10 cellular contexts compared by ENCODE assay signal in the genomic region with DNA sequence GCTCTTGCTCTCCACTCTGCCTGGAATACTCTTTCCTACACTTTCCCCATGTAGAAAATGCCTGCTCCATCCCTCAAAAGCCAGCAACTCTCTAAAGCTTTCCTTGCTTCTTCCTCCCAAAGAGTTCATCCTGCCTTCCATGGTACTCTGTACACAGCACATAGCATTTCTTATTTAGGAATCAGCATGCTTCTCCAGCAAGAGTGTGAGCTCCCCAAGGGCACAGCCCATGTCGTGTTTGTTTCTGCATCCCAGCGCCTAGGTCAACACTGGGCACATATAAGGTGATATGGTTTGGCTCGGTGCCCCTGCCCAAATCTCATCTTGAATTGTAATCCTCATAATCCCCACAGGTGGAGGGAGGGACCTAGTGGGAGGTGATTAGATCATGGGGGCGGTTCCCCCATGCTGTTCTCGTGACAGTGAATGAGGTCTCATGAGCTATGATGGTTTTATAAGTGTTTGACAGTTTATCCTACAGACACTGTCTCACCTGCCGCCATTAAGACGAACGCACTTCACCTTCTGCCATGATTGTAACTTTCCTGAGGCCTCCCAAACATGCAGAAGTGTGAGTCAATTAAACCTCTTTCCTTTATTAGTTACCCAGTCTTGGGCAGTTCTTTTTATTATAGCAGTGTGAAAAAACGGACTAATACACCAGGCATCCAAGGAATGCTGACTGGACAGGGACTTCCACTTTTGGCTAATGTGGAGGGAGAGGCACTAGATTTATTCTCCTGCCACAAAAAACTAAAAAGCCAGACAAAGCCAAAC. TPM values are rescaled to one million over a fixed set of nuclear protein-coding genes. Genes with fewer than 3 reads are reported as not detected.
DNase-seq lines count a peak whose midpoint lies in the region; ATAC-seq and TF ChIP-seq lines count a peak whose summit lies in the region.
"Had no signal": no experiment of that assay in that cellular context is flagged by ENCODE, and none has a peak within 500 bp of the region (broad histone marks: within the 10 kb centered on the region; RNA-seq: fewer than 3 reads in every experiment).

No MANE protein-coding gene starts in this region.

- TF ChIP-seq CTCF in WERI-Rb-1 (IDR thresholded peaks at IDR 0.05; ENCODE audit: low read depth, low read length) (no peak), gastroesophageal sphincter (IDR thresholded peaks at IDR 0.05) (no peak)

- H3K36me3 Mint-ChIP-seq in activated T-cell treated with anti-CD3 and anti-CD28 coated beads, Interleukin-2, amount 50 U/mL, for 4 hours (ENCODE audit: insufficient read depth): peaks cover 32% of the 10 kb centered on the region

- H3K4me3 ChIP-seq in WERI-Rb-1 (ENCODE audit: low read depth, low read length) (no peak overlapping the region), gastroesophageal sphincter (no peak overlapping the region)

- ATAC-seq in gastroesophageal sphincter: peak; percentile 79
- ATAC-seq in activated T-cell treated with anti-CD3 and anti-CD28 coated beads, Interleukin-2, amount 50 U/mL, for 4 hours: no peak

- TF ChIP-seq EP300 in gastroesophageal sphincter (IDR thresholded peaks at IDR 0.05): no peak

- no peak overlapping the region for H3K4me3 Mint-ChIP-seq in activated T-cell treated with anti-CD3 and anti-CD28 coated beads, Interleukin-2, amount 50 U/mL, for 4 hours

- H3K36me3 ChIP-seq in WERI-Rb-1 (peaks cover 16% of the 10 kb centered on the region), gastroesophageal sphincter (peaks cover 0 to 4% of the 10 kb centered on the region in 2 donors)

- WGBS in gastroesophageal sphincter (ENCODE audit: low coverage in 1 of 2), 2 donors: 45 to 51% methylated on average over 6 to 8 of the region's 9 CpGs

- H3K9me3 ChIP-seq in WERI-Rb-1 (ENCODE audit: severe bottlenecking): peaks cover 5% of the 10 kb centered on the region
- peaks cover 0 to 12% (median 0%) of the 10 kb centered on the region in 3 donors for H3K9me3 ChIP-seq in gastroesophageal sphincter

- DNase-seq in Daoy (ENCODE audit: low read depth) (peak; percentile 67), WERI-Rb-1 (peak; percentile 67), renal cortical epithelial cell (ENCODE audit: low read depth) (peak; percentile 95), GDM1 (lab: John Stamatoyannopoulos, UW) (no peak), pons (ENCODE audit: low spot score) (no peak), hippocampal formation (lab: John Stamatoyannopoulos, UW) (no peak)
- DNase-seq in activated T-cell treated with anti-CD3 and anti-CD28 coated beads, Interleukin-2, amount 50 U/mL, for 4 hours: no peak
- DNase-seq: activated CD4-positive, alpha-beta T cell treated with anti-CD3 and anti-CD28 coated beads, Interleukin-2, amount 50 U/mL, for 1 hour had no signal

- H3K27me3 ChIP-seq in WERI-Rb-1 (ENCODE audit: insufficient read depth, low read depth, severe bottlenecking) (no peaks in the 10 kb centered on the region), gastroesophageal sphincter (no peaks in the 10 kb centered on the region)

- H3K27ac ChIP-seq in WERI-Rb-1 (peak overlapping the region; percentile 94), gastroesophageal sphincter (peak overlapping the region; percentile 61 to 90 (median 87))

- H3K9me3 Mint-ChIP-seq in activated T-cell treated with anti-CD3 and anti-CD28 coated beads, Interleukin-2, amount 50 U/mL, for 4 hours: peaks cover 23% of the 10 kb centered on the region

- TF ChIP-seq POLR2A in gastroesophageal sphincter (IDR thresholded peaks at IDR 0.05): no peak

- no peaks in the 10 kb centered on the region for H3K27me3 Mint-ChIP-seq in activated T-cell treated with anti-CD3 and anti-CD28 coated beads, Interleukin-2, amount 50 U/mL, for 4 hours (ENCODE audit: low read depth)

- H3K4me1 Mint-ChIP-seq in activated T-cell treated with anti-CD3 and anti-CD28 coated beads, Interleukin-2, amount 50 U/mL, for 4 hours (ENCODE audit: low read depth): peaks cover 6% of the 10 kb centered on the region

- H3K4me1 ChIP-seq in gastroesophageal sphincter: peaks cover 10 to 68% (median 32%) of the 10 kb centered on the region in 3 donors

RNA-seq across cellular contexts. Expression of a gene that starts 8.2 kb away (rescaled TPM):
- 7.8 and 11.5 TPM in 2 replicates for total RNA-seq in Daoy (2014; rRNA removed; shearing (Covaris generic))
- 10 to 100 TPM; 19.1 to 41.9 (median 25.5) TPM for total RNA-seq in gastroesophageal sphincter
- total RNA-seq in renal cortical epithelial cell: 10.7 and 11.3 TPM in 2 replicates
- total RNA-seq in activated T-cell treated with anti-CD3 and anti-CD28 coated beads, Interleukin-2, amount 50 U/mL, for 4 hours: 10 to 100 TPM; 16.1 to 18.4 (median 17.0) TPM

RNA-seq across cellular contexts. Expression of a gene that starts 50.3 kb away (rescaled TPM):
- not detected in 2 replicates for total RNA-seq in Daoy (2014; rRNA removed; shearing (Covaris generic))
- total RNA-seq in gastroesophageal sphincter (under 1 TPM in 1 of 4 donors, not detected in 3; 0.81 TPM), renal cortical epithelial cell (not detected in 2 replicates)
- not detected for total RNA-seq in activated T-cell treated with anti-CD3 and anti-CD28 coated beads, Interleukin-2, amount 50 U/mL, for 4 hours
- total RNA-seq: H1 had no signal

RNA-seq across cellular contexts. Expression of a gene that starts 50.7 kb away (rescaled TPM):
- not detected in 2 replicates for total RNA-seq in Daoy (2014; rRNA removed; shearing (Covaris generic))
- total RNA-seq in gastroesophageal sphincter (under 1 TPM; 0.31 to 0.62 (median 0.44) TPM), renal cortical epithelial cell (not detected in 2 replicates)
- total RNA-seq in activated T-cell treated with anti-CD3 and anti-CD28 coated beads, Interleukin-2, amount 50 U/mL, for 4 hours: 100 to 1,000 TPM; 318 to 420 (median 359) TPM
- total RNA-seq: H1 had no signal

Comparison
In these comparisons a context has a peak if more than half of its experiments do, and no peak if none do; other contexts are left out.
1. DNase-seq: peak in Daoy (single experiment), WERI-Rb-1 (single experiment) and renal cortical epithelial cell (single experiment); none in GDM1 (single experiment), pons (single experiment), activated T-cell treated with anti-CD3 and anti-CD28 coated beads, Interleukin-2, amount 50 U/mL, for 4 hours (single experiment) and hippocampal formation (0 of 2).
2. RNA of a gene that starts 50.7 kb away (total RNA-seq): 318 to 420 TPM in activated T-cell treated with anti-CD3 and anti-CD28 coated beads, Interleukin-2, amount 50 U/mL, for 4 hours; 0.31 to 0.62 TPM in gastroesophageal sphincter, not detected in Daoy and not detected in renal cortical epithelial cell; every median in the first group is over 100 times any median in the second.